Comparison of ENCODE assay signal across 8 cellular contexts in genomic region chr3:142448424-142448823, GRCh38. TPM values are rescaled to one million over a fixed set of nuclear protein-coding genes. Genes with fewer than 3 reads are reported as not detected.
DNase-seq lines count a peak whose midpoint lies in the region; ATAC-seq and TF ChIP-seq lines count a peak whose summit lies in the region.

No MANE protein-coding gene starts in this region.

- H3K27me3 Mint-ChIP-seq in stimulated activated naive CD8-positive, alpha-beta T cell treated with anti-CD3 and anti-CD28 coated beads, Interleukin-15, Interleukin-2, amounts not matched to agents 100 ng/mL and 50 ng/mL, for 24 hours: no peaks in the 10 kb centered on the region

- H3K4me3 Mint-ChIP-seq in stimulated activated naive CD8-positive, alpha-beta T cell treated with anti-CD3 and anti-CD28 coated beads, Interleukin-15, Interleukin-2, amounts not matched to agents 100 ng/mL and 50 ng/mL, for 24 hours: peak overlapping the region; percentile 99

- no peak for DNase-seq in stimulated activated naive CD8-positive, alpha-beta T cell treated with anti-CD3 and anti-CD28 coated beads, Interleukin-15, Interleukin-2, amounts not matched to agents 100 U/mL and 50 U/mL, for 24 hours
- DNase-seq in brain microvascular endothelial cell: no peak
- DNase-seq in omental fat pad (ENCODE audit: low spot score): no peak
- no peak for DNase-seq in effector CD4-positive, alpha-beta T cell
- DNase-seq in C1 segment of cervical spinal cord (lab: John Stamatoyannopoulos, UW): no peak
- no peak for DNase-seq in G401 (ENCODE audit: low spot score)

- no peaks in the 10 kb centered on the region for H3K9me3 Mint-ChIP-seq in stimulated activated naive CD8-positive, alpha-beta T cell treated with anti-CD3 and anti-CD28 coated beads, Interleukin-15, Interleukin-2, amounts not matched to agents 100 ng/mL and 50 ng/mL, for 24 hours

- H3K36me3 Mint-ChIP-seq in stimulated activated naive CD8-positive, alpha-beta T cell treated with anti-CD3 and anti-CD28 coated beads, Interleukin-15, Interleukin-2, amounts not matched to agents 100 ng/mL and 50 ng/mL, for 24 hours (ENCODE audit: low read depth): peaks cover 38% of the 10 kb centered on the region

- peak overlapping the region; percentile 94 for H3K27ac ChIP-seq in brain microvascular endothelial cell

- peaks cover 22% of the 10 kb centered on the region for H3K4me1 ChIP-seq in mononuclear cell (ENCODE audit: insufficient read depth, low read length)

- H3K27me3 ChIP-seq in brain microvascular endothelial cell (replicated peaks): no peaks in the 10 kb centered on the region
- no peaks in the 10 kb centered on the region for H3K27me3 ChIP-seq in mononuclear cell (ENCODE audit: insufficient read depth, low read length)

- no peak for TF ChIP-seq CTCF in brain microvascular endothelial cell (IDR thresholded peaks at IDR 0.05; ENCODE audit: low read depth, low read length, missing control alignments)
- TF ChIP-seq CTCF in omental fat pad (IDR thresholded peaks at IDR 0.05): no peak

- peak overlapping the region; percentile 99 for H3K27ac Mint-ChIP-seq in stimulated activated naive CD8-positive, alpha-beta T cell treated with anti-CD3 and anti-CD28 coated beads, Interleukin-15, Interleukin-2, amounts not matched to agents 100 ng/mL and 50 ng/mL, for 24 hours

- in situ Hi-C loops in brain microvascular endothelial cell (cut with HindIII; ENCODE audit: low pct_ligation_motif_present, low sequenced_read_pairs) (no loop called here), G401 (cut with HindIII; ENCODE audit: low sequenced_read_pairs) (no loop called here)

- peaks cover 11% of the 10 kb centered on the region for H3K36me3 ChIP-seq in brain microvascular endothelial cell (replicated peaks)

- H3K9me3 ChIP-seq in mononuclear cell (ENCODE audit: low read depth, low read length): no peaks in the 10 kb centered on the region

- H3K4me3 ChIP-seq in brain microvascular endothelial cell (ENCODE audit: low read depth, low read length): peak overlapping the region; percentile 100
- H3K4me3 ChIP-seq in mononuclear cell (ENCODE audit: low read length): peak overlapping the region; percentile 100

- ATAC-seq in stimulated activated naive CD8-positive, alpha-beta T cell treated with anti-CD3 and anti-CD28 coated beads, Interleukin-15, Interleukin-2, amounts not matched to agents 100 U/mL and 50 U/mL, for 24 hours: no peak
- no peak for ATAC-seq in omental fat pad (ENCODE audit: low FRiP score)

- H3K4me1 Mint-ChIP-seq in stimulated activated naive CD8-positive, alpha-beta T cell treated with anti-CD3 and anti-CD28 coated beads, Interleukin-15, Interleukin-2, amounts not matched to agents 100 ng/mL and 50 ng/mL, for 24 hours (ENCODE audit: low read depth): peaks cover 47% of the 10 kb centered on the region

RNA-seq across cellular contexts. Expression of gene XRN1, which starts 0.6 kb away (rescaled TPM):
- 164 TPM for total RNA-seq in mononuclear cell
- total RNA-seq in omental fat pad: 10 to 100 TPM; 30.7 to 63.1 (median 35.2) TPM
- total RNA-seq in G401 (2014; rRNA removed; shearing (Covaris generic)): 3.9 and 7.7 TPM in 2 replicates
